ENCODE assay signal across 17 cellular contexts in the genomic region with DNA sequence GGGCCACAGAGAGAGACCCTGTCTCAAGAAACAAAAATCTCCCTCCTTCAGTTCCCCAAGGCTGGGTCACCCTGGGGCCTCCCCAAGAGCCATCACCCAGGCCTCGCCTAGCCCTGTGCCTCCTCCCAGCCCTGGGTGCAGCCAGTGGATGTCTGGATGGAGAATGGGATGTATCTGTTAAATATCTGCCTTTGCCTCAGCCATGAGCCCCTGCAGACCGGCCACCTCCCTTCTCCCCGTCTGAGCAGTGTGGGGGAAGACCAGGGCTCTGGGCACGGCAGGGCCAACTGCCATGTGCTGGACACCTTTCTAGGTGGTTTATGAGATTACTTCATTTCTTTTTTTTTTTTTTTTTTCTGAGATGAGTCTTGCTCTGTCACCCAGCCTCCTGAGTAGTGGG. TPM values are rescaled to one million over a fixed set of nuclear protein-coding genes. Genes with fewer than 3 reads are reported as not detected.
DNase-seq lines count a peak whose midpoint lies in the region; ATAC-seq, FAIRE-seq and TF ChIP-seq lines count a peak whose summit lies in the region.
"Had no signal": no experiment of that assay in that cellular context is flagged by ENCODE, and none has a peak within 500 bp of the region (broad histone marks: within the 10 kb centered on the region; RNA-seq: fewer than 3 reads in every experiment).

No MANE protein-coding gene starts in this region.

- H3K9me3 ChIP-seq in right atrium auricular region, result no peaks in the 10 kb centered on the region
- no peaks in the 10 kb centered on the region for H3K9me3 ChIP-seq in OCI-LY3 (ENCODE audit: insufficient read depth, low read length)
- no peaks in the 10 kb centered on the region for H3K9me3 ChIP-seq in K562 (replicated peaks; ENCODE audit: control insufficient read depth, insufficient read depth, low read depth, low read length)

- no peak overlapping the region for H2AFZ ChIP-seq in OCI-LY3 (ENCODE audit: low read depth, low read length)
- no peak overlapping the region for H2AFZ ChIP-seq in K562 (ENCODE audit: low read depth, low read length)
- H2AFZ ChIP-seq: hepatocyte had no signal

- peaks cover 31 to 65% of the 10 kb centered on the region in 2 donors for H3K4me1 Mint-ChIP-seq in stimulated activated naive B cell treated with anti-CD40 and anti-IgM and Interleukin-4, amounts not matched to agents 10 μg/mL and 1 μg/mL and 100 μg/mL, for 72 hours

- FAIRE-seq in K562 (lab: Jason Lieb, UNC), result no peak
- FAIRE-seq: endothelial cell of umbilical vein, keratinocyte had no signal

- H3K79me2 ChIP-seq in OCI-LY3 (ENCODE audit: low read length), result peaks cover 52% of the 10 kb centered on the region
- H3K79me2 ChIP-seq in K562 (ENCODE audit: control insufficient read depth, insufficient read depth, low read length), result peaks cover 51% of the 10 kb centered on the region

- H3K4me1 ChIP-seq in right atrium auricular region (peaks cover 0 to 26% of the 10 kb centered on the region in 2 donors), OCI-LY3 (ENCODE audit: low read length) (peaks cover 47% of the 10 kb centered on the region), K562 (replicated peaks in 1 of 2; ENCODE audit: control insufficient read depth in 2 of 2, insufficient read depth in 2 of 2, low read length in 2 of 2) (peaks cover 16 to 41% of the 10 kb centered on the region in 2 experiments)

- H3K4me3 ChIP-seq in right atrium auricular region, result no peak overlapping the region
- H3K4me3 ChIP-seq in OCI-LY3 (ENCODE audit: low read length), result no peak overlapping the region
- H3K4me3 ChIP-seq in K562, result no peak overlapping the region
- H3K4me3 ChIP-seq: hepatocyte had no signal

- ATAC-seq in left ventricle myocardium superior, result no peak
- ATAC-seq in K562, result no peak
- no peak for ATAC-seq in stimulated activated naive B cell treated with anti-CD40 and anti-IgM and Interleukin-4, amounts not matched to agents 10 μg/mL and 1 μg/mL and 100 μg/mL, for 72 hours (replicated peaks)
- ATAC-seq in GM19395 (IDR thresholded peaks at IDR 0.05; ENCODE audit: unreplicated experiment), result no peak
- ATAC-seq in HG03354 (IDR thresholded peaks at IDR 0.05; ENCODE audit: poor library complexity, severe bottlenecking, unreplicated experiment), result no peak
- ATAC-seq: SK-N-SH treated with all-trans-retinoic acid at 6 μM for 48 hours had no signal

- intact Hi-C loops in left ventricle myocardium superior (cut with micrococcal nuclease), result no loop called here
- intact Hi-C loops in K562 (cut with micrococcal nuclease), result no loop called here

- no TSS peak for BruUV-seq in K562 (replicated peaks; lab: Mats Ljungman, UMichigan)

- no peak overlapping the region for H3K27ac ChIP-seq in right atrium auricular region
- H3K27ac ChIP-seq in OCI-LY3 (ENCODE audit: low read length), result peak overlapping the region; percentile 49
- H3K27ac ChIP-seq in K562 (ENCODE audit: extremely low read depth, low read depth, low read length), result no peak overlapping the region
- H3K27ac ChIP-seq: hepatocyte had no signal

- H4K20me1 ChIP-seq in OCI-LY3 (ENCODE audit: insufficient read depth, low read length), result no peaks in the 10 kb centered on the region
- peaks cover 25% of the 10 kb centered on the region for H4K20me1 ChIP-seq in K562 (replicated peaks; ENCODE audit: control insufficient read depth, insufficient read depth, low read length)

- POLR2A ChIA-PET in K562 (lab: Yijun Ruan, JAX), result no interaction called here

- H3K9me1 ChIP-seq in K562 (ENCODE audit: control insufficient read depth, insufficient read depth, low read length), result peaks cover 6% of the 10 kb centered on the region

- peaks cover 48 to 57% of the 10 kb centered on the region in 2 donors for H3K36me3 Mint-ChIP-seq in stimulated activated naive B cell treated with anti-CD40 and anti-IgM and Interleukin-4, amounts not matched to agents 10 μg/mL and 1 μg/mL and 100 μg/mL, for 72 hours

- no peaks in the 10 kb centered on the region for H3K27me3 ChIP-seq in right atrium auricular region
- no peaks in the 10 kb centered on the region for H3K27me3 ChIP-seq in OCI-LY3 (ENCODE audit: low read depth, low read length)
- no peaks in the 10 kb centered on the region for H3K27me3 ChIP-seq in K562 (ENCODE audit: control insufficient read depth in 2 of 2, insufficient read depth in 2 of 2, low read length in 2 of 2)
- H3K27me3 ChIP-seq: hepatocyte had no signal

- TF ChIP-seq CTCF in right atrium auricular region (IDR thresholded peaks at IDR 0.05) (no peak), OCI-LY3 (IDR thresholded peaks at IDR 0.05; ENCODE audit: low read depth, low read length) (no peak), K562 (IDR thresholded peaks at IDR 0.05 in 2 of 3, conservative IDR thresholded peaks at IDR 0.05 in 1 of 3; ENCODE audit: insufficient read depth in 2 of 3, low read depth in 1 of 3, low read length in 3 of 3) (no peak)

- H3K9me3 Mint-ChIP-seq in stimulated activated naive B cell treated with anti-CD40 and anti-IgM and Interleukin-4, amounts not matched to agents 10 μg/mL and 1 μg/mL and 100 μg/mL, for 72 hours, result no peaks in the 10 kb centered on the region
- H3K9me3 Mint-ChIP-seq: HFFc6 had no signal

- H3K36me3 ChIP-seq in right atrium auricular region (peaks cover 20% of the 10 kb centered on the region), OCI-LY3 (replicated peaks; ENCODE audit: low read depth, low read length) (peaks cover 47% of the 10 kb centered on the region), K562 (ENCODE audit: control insufficient read depth, insufficient read depth, low read length) (peaks cover 73% of the 10 kb centered on the region; the same call in 2 of the 3 replicates)

- H3K4me2 ChIP-seq in OCI-LY3 (ENCODE audit: low read length), result peak overlapping the region; percentile 10; the same call in 1 of the 2 replicates
- no peak overlapping the region for H3K4me2 ChIP-seq in K562 (ENCODE audit: insufficient read depth, low read length)
- H3K4me2 ChIP-seq: hepatocyte had no signal

- DNase-seq in left ventricle myocardium superior, result peak; percentile 11
- no peak for DNase-seq in right atrium auricular region (ENCODE audit: low spot score)
- no peak for DNase-seq in K562 (ENCODE audit: extremely low read depth in 1 of 4, low spot score in 3 of 4)
- DNase-seq in stimulated activated naive B cell treated with anti-CD40 and anti-IgM and Interleukin-4, amounts not matched to agents 10 μg/mL and 1 μg/mL and 100 μg/mL, for 72 hours, result no peak
- no peak for DNase-seq in anterior cingulate cortex (lab: John Stamatoyannopoulos, UW)
- DNase-seq: activated effector memory CD4-positive, alpha-beta T cell treated with Interleukin-2 at 50 U/mL for 16 hours; HFFc6; NCI-H1436; NCI-H748 treated with DMSO at 0.1 percent for 48 hours; stimulated activated CD4-positive, alpha-beta T cell treated with anti-CD3 and anti-CD28 coated beads, Interleukin-2, amount 100 ng/mL, for 48 hours had no signal

- 78% methylated on average over 4 of the region's 4 CpGs for WGBS in K562 (ENCODE audit: insufficient coverage, low coverage, missing lambda C conversion rate)

- H3K27me3 Mint-ChIP-seq in stimulated activated naive B cell treated with anti-CD40 and anti-IgM and Interleukin-4, amounts not matched to agents 10 μg/mL and 1 μg/mL and 100 μg/mL, for 72 hours, result no peaks in the 10 kb centered on the region

- TF ChIP-seq EP300 in K562 (IDR thresholded peaks at IDR 0.05; ENCODE audit: low read length), result no peak

- peak overlapping the region; percentile 86 for H3K27ac Mint-ChIP-seq in stimulated activated naive B cell treated with anti-CD40 and anti-IgM and Interleukin-4, amounts not matched to agents 10 μg/mL and 1 μg/mL and 100 μg/mL, for 72 hours
- H3K27ac Mint-ChIP-seq: HFFc6 had no signal

- TF ChIP-seq RAD21 in K562 (CRISPR knock-in tag; conservative IDR thresholded peaks at IDR 0.05 in 1 of 2, IDR thresholded peaks at IDR 0.05 in 1 of 2), result no peak

- in situ Hi-C loops in K562 (cut with MboI), result no loop called here

- H3K4me3 Mint-ChIP-seq in stimulated activated naive B cell treated with anti-CD40 and anti-IgM and Interleukin-4, amounts not matched to agents 10 μg/mL and 1 μg/mL and 100 μg/mL, for 72 hours, result no peak overlapping the region
- H3K4me3 Mint-ChIP-seq: HFFc6 had no signal

- no peak; the same call in 1 of the 2 replicates for TF ChIP-seq POLR2A in K562 (conservative IDR thresholded peaks at IDR 0.05)

- peak overlapping the region; percentile 9; the same call in 1 of the 2 replicates for H3K9ac ChIP-seq in OCI-LY3 (ENCODE audit: low read length)
- peak overlapping the region in 1 of 2 experiments; percentile 77; a peak in 2 of 4 replicates for H3K9ac ChIP-seq in K562 (ENCODE audit: insufficient read depth in 1 of 2, low read depth in 2 of 2, low read length in 2 of 2)

- CTCF ChIA-PET in K562 (lab: Yijun Ruan, JAX; ENCODE audit: low intra/inter-chr PET ratio), result no interaction called here

RNA-seq across cellular contexts. Expression of gene ARPC1B, which starts 10.0 kb away (rescaled TPM):
- total RNA-seq in left ventricle myocardium superior (38.7 TPM), right atrium auricular region (100 to 1,000 TPM in 1 of 2 donors, 10 to 100 TPM in 1; 53.0 to 115 TPM), K562 (2014; rRNA removed) (357 and 436 TPM in 2 replicates), K562 (2014; rRNA removed; fragmentation: Illumina TruSeq; extraction: Trizol) (77.8 and 81.5 TPM in 2 replicates), K562 (2015; rRNA removed; fragmentation: Illumina TruSeq; extraction: Trizol) (216 and 235 TPM in 2 replicates), K562 (2021) (187 and 221 TPM in 2 replicates)
- total RNA-seq in K562 (2011; cell fraction: chromatin; rRNA removed; ENCODE audit: low replicate concordance), result 99.9 and 272 TPM in 2 replicates
- total RNA-seq in K562 (2011; cell fraction: nucleolus; rRNA removed), result 195 and 204 TPM in 2 replicates
- 146 and 192 TPM in 2 replicates for total RNA-seq in K562 (2011; cell fraction: nucleoplasm; rRNA removed)
- polyA plus RNA-seq in K562 (2011; rRNA removed) (211 and 213 TPM in 2 replicates), K562 (2014; fragmentation: Illumina TruSeq; extraction: Trizol) (93.3 and 345 TPM in 2 replicates), K562 (2014; fragmentation: Nextera tagmentation; extraction: Ambion mirVana) (10 to 100 TPM in 1 of 2 experiments, 1 to 10 TPM in 1; 6.7 to 38.7 TPM), K562 (2014; rRNA removed) (308 and 407 TPM in 2 replicates)
- polyA plus RNA-seq in K562 (2011; cell fraction: cytosol; rRNA removed), result 307 and 633 TPM in 2 replicates
- polyA plus RNA-seq in K562 (2011; cell fraction: nucleus; rRNA removed), result 159 and 253 TPM in 2 replicates
- 510 and 518 TPM in 2 replicates for polyA plus RNA-seq in K562 (2012)
- polyA minus RNA-seq in K562 (2011; rRNA and poly(A)+ RNA removed), result 59.3 and 102 TPM in 2 replicates
- 118 and 133 TPM in 2 replicates for polyA minus RNA-seq in K562 (2011; cell fraction: cytosol; rRNA and poly(A)+ RNA removed)
- polyA minus RNA-seq in K562 (2011; cell fraction: nucleus; rRNA and poly(A)+ RNA removed), result 73.5 and 76.2 TPM in 2 replicates

RNA-seq across cellular contexts. Expression of gene PDAP1, which starts 23.9 kb away (rescaled TPM):
- total RNA-seq in left ventricle myocardium superior, result 97.2 TPM
- 10 to 100 TPM; 70.9 to 93.3 TPM for total RNA-seq in right atrium auricular region
- total RNA-seq in K562 (2011; cell fraction: chromatin; rRNA removed; ENCODE audit: low replicate concordance), result 27.1 and 32.8 TPM in 2 replicates
- 19.1 and 20.0 TPM in 2 replicates for total RNA-seq in K562 (2011; cell fraction: nucleolus; rRNA removed)
- total RNA-seq in K562 (2011; cell fraction: nucleoplasm; rRNA removed), result 28.5 and 49.1 TPM in 2 replicates
- total RNA-seq in K562 (2014; rRNA removed), result 105 and 108 TPM in 2 replicates
- 129 and 138 TPM in 2 replicates for total RNA-seq in K562 (2014; rRNA removed; fragmentation: Illumina TruSeq; extraction: Trizol)
- total RNA-seq in K562 (2015; rRNA removed; fragmentation: Illumina TruSeq; extraction: Trizol), result 161 and 162 TPM in 2 replicates
- 161 and 182 TPM in 2 replicates for total RNA-seq in K562 (2021)
- 31.0 and 72.6 TPM in 2 replicates for polyA plus RNA-seq in K562 (2011; rRNA removed)
- polyA plus RNA-seq in K562 (2011; cell fraction: cytosol; rRNA removed), result 26.2 and 29.1 TPM in 2 replicates
- polyA plus RNA-seq in K562 (2011; cell fraction: nucleus; rRNA removed), result 22.4 and 28.1 TPM in 2 replicates
- polyA plus RNA-seq in K562 (2012), result 165 and 249 TPM in 2 replicates
- polyA plus RNA-seq in K562 (2014; fragmentation: Illumina TruSeq; extraction: Trizol), result 315 and 356 TPM in 2 replicates
- polyA plus RNA-seq in K562 (2014; fragmentation: Nextera tagmentation; extraction: Ambion mirVana), result 10 to 100 TPM; 10.2 to 16.0 TPM
- 185 and 215 TPM in 2 replicates for polyA plus RNA-seq in K562 (2014; rRNA removed)
- polyA minus RNA-seq in K562 (2011; rRNA and poly(A)+ RNA removed), result 20.1 and 24.4 TPM in 2 replicates
- 31.9 and 37.0 TPM in 2 replicates for polyA minus RNA-seq in K562 (2011; cell fraction: cytosol; rRNA and poly(A)+ RNA removed)
- 5.1 and 6.4 TPM in 2 replicates for polyA minus RNA-seq in K562 (2011; cell fraction: nucleus; rRNA and poly(A)+ RNA removed)

RNA-seq across cellular contexts. Expression of gene BUD31, which starts 24.2 kb away (rescaled TPM):
- total RNA-seq in left ventricle myocardium superior (36.0 TPM), right atrium auricular region (10 to 100 TPM; 36.7 to 57.0 TPM), K562 (2014; rRNA removed) (247 and 279 TPM in 2 replicates), K562 (2014; rRNA removed; fragmentation: Illumina TruSeq; extraction: Trizol) (214 and 266 TPM in 2 replicates), K562 (2015; rRNA removed; fragmentation: Illumina TruSeq; extraction: Trizol) (211 and 238 TPM in 2 replicates), K562 (2021) (242 and 255 TPM in 2 replicates)
- total RNA-seq in K562 (2011; cell fraction: chromatin; rRNA removed; ENCODE audit: low replicate concordance), result 71.4 and 104 TPM in 2 replicates
- 46.8 and 62.5 TPM in 2 replicates for total RNA-seq in K562 (2011; cell fraction: nucleolus; rRNA removed)
- total RNA-seq in K562 (2011; cell fraction: nucleoplasm; rRNA removed), result 67.0 and 82.8 TPM in 2 replicates
- polyA plus RNA-seq in K562 (2011; rRNA removed) (69.4 and 105 TPM in 2 replicates), K562 (2014; fragmentation: Illumina TruSeq; extraction: Trizol) (307 and 342 TPM in 2 replicates), K562 (2014; fragmentation: Nextera tagmentation; extraction: Ambion mirVana) (100 to 1,000 TPM; 275 to 332 TPM), K562 (2014; rRNA removed) (237 and 272 TPM in 2 replicates)
- 77.0 and 96.0 TPM in 2 replicates for polyA plus RNA-seq in K562 (2011; cell fraction: cytosol; rRNA removed)
- 42.2 and 50.1 TPM in 2 replicates for polyA plus RNA-seq in K562 (2011; cell fraction: nucleus; rRNA removed)
- polyA plus RNA-seq in K562 (2012), result 142 and 298 TPM in 2 replicates
- 50.5 and 64.8 TPM in 2 replicates for polyA minus RNA-seq in K562 (2011; rRNA and poly(A)+ RNA removed)
- polyA minus RNA-seq in K562 (2011; cell fraction: cytosol; rRNA and poly(A)+ RNA removed), result 36.5 and 42.6 TPM in 2 replicates
- 16.4 and 18.0 TPM in 2 replicates for polyA minus RNA-seq in K562 (2011; cell fraction: nucleus; rRNA and poly(A)+ RNA removed)

RNA-seq across cellular contexts. Expression of gene PTCD1, which starts 54.1 kb away (rescaled TPM):
- total RNA-seq in left ventricle myocardium superior, result 3.1 TPM
- 1 to 10 TPM; 4.6 to 5.3 TPM for total RNA-seq in right atrium auricular region
- total RNA-seq in K562 (2011; cell fraction: chromatin; rRNA removed; ENCODE audit: low replicate concordance), result 20.1 and 49.2 TPM in 2 replicates
- total RNA-seq in K562 (2011; cell fraction: nucleolus; rRNA removed), result 22.2 and 25.2 TPM in 2 replicates
- total RNA-seq in K562 (2011; cell fraction: nucleoplasm; rRNA removed), result 9.8 and 15.1 TPM in 2 replicates
- total RNA-seq in K562 (2014; rRNA removed), result 17.1 and 24.4 TPM in 2 replicates
- total RNA-seq in K562 (2014; rRNA removed; fragmentation: Illumina TruSeq; extraction: Trizol), result 6.2 and 6.9 TPM in 2 replicates
- total RNA-seq in K562 (2015; rRNA removed; fragmentation: Illumina TruSeq; extraction: Trizol), result 10.3 and 10.5 TPM in 2 replicates
- total RNA-seq in K562 (2021), result 12.3 and 16.3 TPM in 2 replicates
- polyA plus RNA-seq in K562 (2011; rRNA removed), result 4.1 and 5.3 TPM in 2 replicates
- polyA plus RNA-seq in K562 (2011; cell fraction: cytosol; rRNA removed), result 4.6 and 13.2 TPM in 2 replicates
- 8.8 and 19.0 TPM in 2 replicates for polyA plus RNA-seq in K562 (2011; cell fraction: nucleus; rRNA removed)
- 6.9 and 10.9 TPM in 2 replicates for polyA plus RNA-seq in K562 (2012)
- polyA plus RNA-seq in K562 (2014; fragmentation: Illumina TruSeq; extraction: Trizol), result 5.0 and 21.9 TPM in 2 replicates
- polyA plus RNA-seq in K562 (2014; fragmentation: Nextera tagmentation; extraction: Ambion mirVana), result under 1 TPM; 0.46 to 0.57 TPM
- 10.5 and 13.5 TPM in 2 replicates for polyA plus RNA-seq in K562 (2014; rRNA removed)
- 3.8 and 5.0 TPM in 2 replicates for polyA minus RNA-seq in K562 (2011; rRNA and poly(A)+ RNA removed)
- 4.6 and 7.6 TPM in 2 replicates for polyA minus RNA-seq in K562 (2011; cell fraction: cytosol; rRNA and poly(A)+ RNA removed)
- 6.6 and 8.1 TPM in 2 replicates for polyA minus RNA-seq in K562 (2011; cell fraction: nucleus; rRNA and poly(A)+ RNA removed)

RNA-seq across cellular contexts. Expression of gene CPSF4, which starts 54.2 kb away (rescaled TPM):
- total RNA-seq in left ventricle myocardium superior, result 19.8 TPM
- 10 to 100 TPM; 12.4 to 18.8 TPM for total RNA-seq in right atrium auricular region
- total RNA-seq in K562 (2011; cell fraction: chromatin; rRNA removed; ENCODE audit: low replicate concordance), result 152 and 384 TPM in 2 replicates
- total RNA-seq in K562 (2011; cell fraction: nucleolus; rRNA removed), result 218 TPM in 2 replicates
- 228 and 250 TPM in 2 replicates for total RNA-seq in K562 (2011; cell fraction: nucleoplasm; rRNA removed)
- 71.7 and 83.4 TPM in 2 replicates for total RNA-seq in K562 (2014; rRNA removed)
- 39.2 and 46.1 TPM in 2 replicates for total RNA-seq in K562 (2014; rRNA removed; fragmentation: Illumina TruSeq; extraction: Trizol)
- 63.9 and 66.7 TPM in 2 replicates for total RNA-seq in K562 (2015; rRNA removed; fragmentation: Illumina TruSeq; extraction: Trizol)
- 97.7 and 99.8 TPM in 2 replicates for total RNA-seq in K562 (2021)
- polyA plus RNA-seq in K562 (2011; rRNA removed), result 81.3 and 83.8 TPM in 2 replicates
- polyA plus RNA-seq in K562 (2011; cell fraction: cytosol; rRNA removed), result 74.0 and 128 TPM in 2 replicates
- 257 and 356 TPM in 2 replicates for polyA plus RNA-seq in K562 (2011; cell fraction: nucleus; rRNA removed)
- polyA plus RNA-seq in K562 (2012), result 69.0 and 82.1 TPM in 2 replicates
- polyA plus RNA-seq in K562 (2014; fragmentation: Illumina TruSeq; extraction: Trizol), result 86.8 and 90.7 TPM in 2 replicates
- 10 to 100 TPM; 16.9 to 17.4 TPM for polyA plus RNA-seq in K562 (2014; fragmentation: Nextera tagmentation; extraction: Ambion mirVana)
- 118 and 126 TPM in 2 replicates for polyA plus RNA-seq in K562 (2014; rRNA removed)
- 32.3 and 54.6 TPM in 2 replicates for polyA minus RNA-seq in K562 (2011; rRNA and poly(A)+ RNA removed)
- polyA minus RNA-seq in K562 (2011; cell fraction: cytosol; rRNA and poly(A)+ RNA removed), result 26.3 and 38.3 TPM in 2 replicates
- polyA minus RNA-seq in K562 (2011; cell fraction: nucleus; rRNA and poly(A)+ RNA removed), result 63.5 and 66.6 TPM in 2 replicates
